ENCODE assay signal across 8 cellular contexts in genomic region chr5:14153932-14154646, GRCh38. TPM values are rescaled to one million over a fixed set of nuclear protein-coding genes. Genes with fewer than 3 reads are reported as not detected.
A peak's percentile ranks its signal among the peaks of the same experiment; 100 is the strongest.
DNase-seq lines count a peak whose midpoint lies in the region; ATAC-seq, FAIRE-seq and TF ChIP-seq lines count a peak whose summit lies in the region.

No MANE protein-coding gene starts in this region.

- ATAC-seq in GM19452 (IDR thresholded peaks at IDR 0.05; ENCODE audit: unreplicated experiment): peak; percentile 42

- TF ChIP-seq POLR2A in H1 (IDR thresholded peaks at IDR 0.05; ENCODE audit: control extremely low read depth in 1 of 2, low read depth in 2 of 2, low read length in 2 of 2): no peak

- H3K4me3 ChIP-seq in KMS-11 (IDR thresholded peaks at IDR 0.05; ENCODE audit: insufficient read depth, low read depth, low read length) (no peak overlapping the region), H1 (ENCODE audit: extremely low read depth in 1 of 4, insufficient read depth in 2 of 4, low read depth in 3 of 4, low read length in 4 of 4) (no peak overlapping the region), mucosa of rectum (ENCODE audit: low read length in 2 of 2) (peak overlapping the region in 1 of 2 donors; percentile 51)

- H4K5ac ChIP-seq in H1 (ENCODE audit: insufficient read length, low read depth, low read length): no peak overlapping the region

- no peak for DNase-seq in H1 (ENCODE audit: low read depth in 1 of 2, low spot score in 2 of 2)
- no peak for DNase-seq in DMS114 treated with DMSO at 0.1 percent for 48 hours (lab: John Stamatoyannopoulos, UW; ENCODE audit: unreplicated experiment)
- DNase-seq in superior temporal gyrus (ENCODE audit: extremely low spot score): no peak
- DNase-seq in activated CD4-positive, alpha-beta T cell treated with anti-CD3 and anti-CD28 coated beads, Interleukin-2, amount 50 U/mL, for 1 hour: no peak
- no peak for DNase-seq in GF-D8 (lab: John Stamatoyannopoulos, UW)

- peak overlapping the region; percentile 58 for H4K91ac ChIP-seq in H1 (replicated peaks; ENCODE audit: insufficient read length, low read length)

- TF ChIP-seq CTCF in KMS-11 (conservative IDR thresholded peaks at IDR 0.05; ENCODE audit: low read depth, low read length) (no peak), H1 (IDR thresholded peaks at IDR 0.05; ENCODE audit: control extremely low read depth in 1 of 3, insufficient read depth in 1 of 3, low read depth in 1 of 3, low read length in 3 of 3) (no peak)

- H3K4me1 ChIP-seq in KMS-11 (ENCODE audit: low read depth, poor library complexity, severe bottlenecking) (peaks cover 71% of the 10 kb centered on the region), H1 (replicated peaks in 1 of 4; ENCODE audit: control insufficient read depth in 3 of 4, insufficient read depth in 4 of 4, low read length in 3 of 4) (peaks cover 10 to 31% (median 20%) of the 10 kb centered on the region in 4 experiments; a peak in 6 of 7 replicates), mucosa of rectum (ENCODE audit: control insufficient read depth in 2 of 2, insufficient read depth in 2 of 2, low read length in 2 of 2) (peaks cover 32 to 36% of the 10 kb centered on the region in 2 donors)

- peaks cover 57% of the 10 kb centered on the region for H4K20me1 ChIP-seq in KMS-11 (ENCODE audit: insufficient read depth)
- H4K20me1 ChIP-seq in H1 (replicated peaks in 1 of 2; ENCODE audit: control insufficient read depth in 1 of 2, insufficient read depth in 2 of 2, low read length in 2 of 2): peaks cover 27 to 38% of the 10 kb centered on the region in 2 experiments

- H3K56ac ChIP-seq in H1 (replicated peaks; ENCODE audit: insufficient read length, low read depth, low read length): no peak overlapping the region

- TF ChIP-seq EP300 in H1 (IDR thresholded peaks at IDR 0.05; ENCODE audit: borderline replicate concordance in 1 of 2, low read depth in 2 of 2, low read length in 2 of 2): no peak

- no peak overlapping the region for H3K14ac ChIP-seq in H1 (ENCODE audit: insufficient read length)

- WGBS in H1 (ENCODE audit: extremely low coverage in 1 of 2, insufficient coverage in 1 of 2, insufficient read length in 1 of 2, insufficient replicate concordance in 2 of 2, low coverage in 1 of 2, low lambda C conversion rate in 2 of 2, missing lambda C conversion rate in 1 of 2), 2 experiments: 58% methylated on average over 12 of the region's 12 CpGs; no CpG with 5 or more reads in 1 of the 2 experiments

- H2AFZ ChIP-seq in KMS-11 (ENCODE audit: low read depth): no peak overlapping the region
- no peak overlapping the region for H2AFZ ChIP-seq in H1 (ENCODE audit: low read length)

- H3K27ac ChIP-seq in KMS-11 (no peak overlapping the region), H1 (ENCODE audit: low read depth, low read length) (no peak overlapping the region), mucosa of rectum (ENCODE audit: low read depth in 2 of 2, low read length in 2 of 2) (peak overlapping the region; percentile 36 to 68)

- H2AK5ac ChIP-seq in H1 (ENCODE audit: low read depth, low read length): peak overlapping the region; percentile 88; the same call in 1 of the 2 replicates

- FAIRE-seq in H1 (lab: Jason Lieb, UNC): no peak

- POLR2A ChIA-PET in H1 (lab: Charles Lee; ENCODE audit: partially characterized antibody): interaction anchor here (3.3 kb wide), 1 partner anchor 11 kb away, joined by 10 read pairs; the partner anchor contains the start of gene TRIO

- H3K23me2 ChIP-seq in H1 (ENCODE audit: low read depth, low read length): no peaks in the 10 kb centered on the region; the same call in 1 of the 2 replicates

- no peak overlapping the region for H2BK120ac ChIP-seq in H1 (replicated peaks; ENCODE audit: low read depth, low read length)

- peaks cover 9% of the 10 kb centered on the region for H3K79me1 ChIP-seq in H1 (ENCODE audit: low read depth, low read length)

- TF ChIP-seq RAD21 in H1 (IDR thresholded peaks at IDR 0.05 in 1 of 2, conservative IDR thresholded peaks at IDR 0.05 in 1 of 2; ENCODE audit: low read depth in 2 of 2, low read length in 2 of 2): no peak

- H3K79me2 ChIP-seq in KMS-11 (ENCODE audit: insufficient read depth, low read depth) (peaks cover 100% of the 10 kb centered on the region), H1 (ENCODE audit: control insufficient read depth in 1 of 2, insufficient read depth in 2 of 2, low read length in 2 of 2) (peaks cover 29 to 98% of the 10 kb centered on the region in 2 experiments)

- CTCF ChIA-PET in H1 (lab: Charles Lee; ENCODE audit: partially characterized antibody): interaction anchor here (1.1 to 3.1 kb wide), 9 partner anchors 11 to 177 kb away, joined by 3 to 14 read pairs (median 4); partner anchors contain the start of gene TRIO

- H3K36me3 ChIP-seq in KMS-11 (ENCODE audit: insufficient read depth) (no peaks in the 10 kb centered on the region), H1 (ENCODE audit: control insufficient read depth in 2 of 4, insufficient read depth in 4 of 4, low read length in 3 of 4) (no peaks in the 10 kb centered on the region), mucosa of rectum (ENCODE audit: control insufficient read depth in 2 of 2, insufficient read depth in 2 of 2, low read length in 2 of 2) (no peaks in the 10 kb centered on the region)

- H3K18ac ChIP-seq in H1 (ENCODE audit: extremely low read depth, low read length): no peak overlapping the region

- H3K23ac ChIP-seq in H1 (ENCODE audit: insufficient read length): no peak overlapping the region

- peak overlapping the region; percentile 92; the same call in 1 of the 2 replicates for H2BK15ac ChIP-seq in H1 (ENCODE audit: low read length)

- H2BK12ac ChIP-seq in H1 (ENCODE audit: low read depth, low read length): no peak overlapping the region

- H3K9ac ChIP-seq in KMS-11 (no peak overlapping the region), H1 (replicated peaks in 1 of 4; ENCODE audit: extremely low read depth in 1 of 4, low read depth in 3 of 4, low read length in 3 of 4) (peak overlapping the region in 1 of 4 experiments; percentile 17; a peak in 1 of 7 replicates), mucosa of rectum (ENCODE audit: low read depth in 1 of 2, low read length in 2 of 2) (peak overlapping the region; percentile 39 to 63)

- H3K27me3 ChIP-seq in KMS-11 (ENCODE audit: insufficient read depth, low read depth) (no peaks in the 10 kb centered on the region), H1 (replicated peaks in 1 of 4; ENCODE audit: control insufficient read depth in 3 of 4, extremely low read depth in 1 of 4, insufficient read depth in 3 of 4, low read length in 3 of 4) (no peaks in the 10 kb centered on the region), mucosa of rectum (ENCODE audit: control insufficient read depth in 2 of 2, insufficient read depth in 2 of 2, low read length in 2 of 2) (no peaks in the 10 kb centered on the region)

- H2BK5ac ChIP-seq in H1 (ENCODE audit: low read depth, low read length): no peak overlapping the region

- no peak overlapping the region for H2BK20ac ChIP-seq in H1 (ENCODE audit: low read length)

- no peaks in the 10 kb centered on the region for H3K9me3 ChIP-seq in H1 (ENCODE audit: insufficient read depth in 2 of 2, low read depth in 1 of 2, low read length in 1 of 2)
- no peaks in the 10 kb centered on the region for H3K9me3 ChIP-seq in mucosa of rectum (ENCODE audit: control insufficient read depth in 2 of 2, low read length in 2 of 2)

- H4K8ac ChIP-seq in H1 (ENCODE audit: extremely low read depth, insufficient read depth, low read length): no peak overlapping the region; the same call in 1 of the 2 replicates

- H3K4me2 ChIP-seq in KMS-11 (peak overlapping the region; percentile 11; the same call in 1 of the 2 replicates), H1 (ENCODE audit: insufficient read depth in 1 of 2, low read depth in 2 of 2, low read length in 2 of 2) (peak overlapping the region; percentile 14 to 40; a peak in 2 of 4 replicates)

- no peak overlapping the region for H3K4ac ChIP-seq in H1 (replicated peaks; ENCODE audit: insufficient read length, low read depth, low read length)

RNA-seq across cellular contexts. Expression of gene TRIO, which starts 10.9 kb away (rescaled TPM):
- total RNA-seq in H1 (2021; fragmentation: NEBNext Ultra II Directional; extraction: Animal tissue kit (Norgen Biotek cat#: 25700)): 69.1 and 70.4 TPM in 2 replicates
- 35.1 and 39.5 TPM in 2 replicates for polyA plus RNA-seq in H1 (2011; rRNA removed)
- polyA plus RNA-seq in H1 (2011; cell fraction: cytosol; rRNA removed): 41.2 TPM
- 199 TPM for polyA plus RNA-seq in H1 (2011; cell fraction: nucleus; rRNA removed)
- 39.2 to 59.2 TPM (median 43.1 TPM) in 4 replicates for polyA plus RNA-seq in H1 (2012, experiment 1 of 2)
- polyA plus RNA-seq in H1 (2012, experiment 2 of 2): 4.4 TPM
- polyA plus RNA-seq in H1 (2013, experiment 1 of 2): 15.5 TPM
- polyA plus RNA-seq in H1 (2013, experiment 2 of 2): 15.1 TPM
- 338 and 362 TPM in 2 replicates for polyA minus RNA-seq in H1 (2011; rRNA and poly(A)+ RNA removed)
- 58.9 TPM for polyA minus RNA-seq in H1 (2011; cell fraction: cytosol; rRNA and poly(A)+ RNA removed)
- 347 TPM for polyA minus RNA-seq in H1 (2011; cell fraction: nucleus; rRNA and poly(A)+ RNA removed)

Comparison
In these comparisons a context has a peak if more than half of its experiments do, and no peak if none do; other contexts are left out.
1. H3K27ac ChIP-seq: peak in mucosa of rectum (2 of 2); none in KMS-11 (single experiment) and H1 (single experiment).